Comparison of ENCODE assay signal across 1 cellular context in the genomic region with DNA sequence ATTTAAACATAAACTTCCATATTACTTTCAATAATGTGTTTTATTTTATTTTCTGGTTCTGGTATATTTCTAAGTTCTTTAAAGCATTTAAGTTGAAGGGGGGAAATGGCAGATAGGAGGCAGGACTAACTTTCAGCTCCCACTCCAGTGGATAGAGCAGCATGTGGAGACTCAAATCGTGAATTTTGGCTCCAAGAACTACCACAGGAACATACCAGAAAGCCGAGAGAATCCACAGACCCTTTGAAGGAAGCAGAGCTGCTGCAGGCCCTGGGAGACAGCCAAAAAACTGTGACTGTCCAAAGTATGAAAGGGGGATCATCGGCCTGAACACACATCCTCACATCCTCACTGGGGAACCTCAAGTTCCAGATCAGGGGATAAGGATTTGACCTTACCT.
TF ChIP-seq lines count a peak whose summit lies in the region.

No MANE protein-coding gene starts in this region.

TF ChIP-seq in GM23338, 12 proteins besides CTCF, POLR2A, EP300 and RAD21 (continued from another document):
- TF ChIP-seq, protein P1, sequence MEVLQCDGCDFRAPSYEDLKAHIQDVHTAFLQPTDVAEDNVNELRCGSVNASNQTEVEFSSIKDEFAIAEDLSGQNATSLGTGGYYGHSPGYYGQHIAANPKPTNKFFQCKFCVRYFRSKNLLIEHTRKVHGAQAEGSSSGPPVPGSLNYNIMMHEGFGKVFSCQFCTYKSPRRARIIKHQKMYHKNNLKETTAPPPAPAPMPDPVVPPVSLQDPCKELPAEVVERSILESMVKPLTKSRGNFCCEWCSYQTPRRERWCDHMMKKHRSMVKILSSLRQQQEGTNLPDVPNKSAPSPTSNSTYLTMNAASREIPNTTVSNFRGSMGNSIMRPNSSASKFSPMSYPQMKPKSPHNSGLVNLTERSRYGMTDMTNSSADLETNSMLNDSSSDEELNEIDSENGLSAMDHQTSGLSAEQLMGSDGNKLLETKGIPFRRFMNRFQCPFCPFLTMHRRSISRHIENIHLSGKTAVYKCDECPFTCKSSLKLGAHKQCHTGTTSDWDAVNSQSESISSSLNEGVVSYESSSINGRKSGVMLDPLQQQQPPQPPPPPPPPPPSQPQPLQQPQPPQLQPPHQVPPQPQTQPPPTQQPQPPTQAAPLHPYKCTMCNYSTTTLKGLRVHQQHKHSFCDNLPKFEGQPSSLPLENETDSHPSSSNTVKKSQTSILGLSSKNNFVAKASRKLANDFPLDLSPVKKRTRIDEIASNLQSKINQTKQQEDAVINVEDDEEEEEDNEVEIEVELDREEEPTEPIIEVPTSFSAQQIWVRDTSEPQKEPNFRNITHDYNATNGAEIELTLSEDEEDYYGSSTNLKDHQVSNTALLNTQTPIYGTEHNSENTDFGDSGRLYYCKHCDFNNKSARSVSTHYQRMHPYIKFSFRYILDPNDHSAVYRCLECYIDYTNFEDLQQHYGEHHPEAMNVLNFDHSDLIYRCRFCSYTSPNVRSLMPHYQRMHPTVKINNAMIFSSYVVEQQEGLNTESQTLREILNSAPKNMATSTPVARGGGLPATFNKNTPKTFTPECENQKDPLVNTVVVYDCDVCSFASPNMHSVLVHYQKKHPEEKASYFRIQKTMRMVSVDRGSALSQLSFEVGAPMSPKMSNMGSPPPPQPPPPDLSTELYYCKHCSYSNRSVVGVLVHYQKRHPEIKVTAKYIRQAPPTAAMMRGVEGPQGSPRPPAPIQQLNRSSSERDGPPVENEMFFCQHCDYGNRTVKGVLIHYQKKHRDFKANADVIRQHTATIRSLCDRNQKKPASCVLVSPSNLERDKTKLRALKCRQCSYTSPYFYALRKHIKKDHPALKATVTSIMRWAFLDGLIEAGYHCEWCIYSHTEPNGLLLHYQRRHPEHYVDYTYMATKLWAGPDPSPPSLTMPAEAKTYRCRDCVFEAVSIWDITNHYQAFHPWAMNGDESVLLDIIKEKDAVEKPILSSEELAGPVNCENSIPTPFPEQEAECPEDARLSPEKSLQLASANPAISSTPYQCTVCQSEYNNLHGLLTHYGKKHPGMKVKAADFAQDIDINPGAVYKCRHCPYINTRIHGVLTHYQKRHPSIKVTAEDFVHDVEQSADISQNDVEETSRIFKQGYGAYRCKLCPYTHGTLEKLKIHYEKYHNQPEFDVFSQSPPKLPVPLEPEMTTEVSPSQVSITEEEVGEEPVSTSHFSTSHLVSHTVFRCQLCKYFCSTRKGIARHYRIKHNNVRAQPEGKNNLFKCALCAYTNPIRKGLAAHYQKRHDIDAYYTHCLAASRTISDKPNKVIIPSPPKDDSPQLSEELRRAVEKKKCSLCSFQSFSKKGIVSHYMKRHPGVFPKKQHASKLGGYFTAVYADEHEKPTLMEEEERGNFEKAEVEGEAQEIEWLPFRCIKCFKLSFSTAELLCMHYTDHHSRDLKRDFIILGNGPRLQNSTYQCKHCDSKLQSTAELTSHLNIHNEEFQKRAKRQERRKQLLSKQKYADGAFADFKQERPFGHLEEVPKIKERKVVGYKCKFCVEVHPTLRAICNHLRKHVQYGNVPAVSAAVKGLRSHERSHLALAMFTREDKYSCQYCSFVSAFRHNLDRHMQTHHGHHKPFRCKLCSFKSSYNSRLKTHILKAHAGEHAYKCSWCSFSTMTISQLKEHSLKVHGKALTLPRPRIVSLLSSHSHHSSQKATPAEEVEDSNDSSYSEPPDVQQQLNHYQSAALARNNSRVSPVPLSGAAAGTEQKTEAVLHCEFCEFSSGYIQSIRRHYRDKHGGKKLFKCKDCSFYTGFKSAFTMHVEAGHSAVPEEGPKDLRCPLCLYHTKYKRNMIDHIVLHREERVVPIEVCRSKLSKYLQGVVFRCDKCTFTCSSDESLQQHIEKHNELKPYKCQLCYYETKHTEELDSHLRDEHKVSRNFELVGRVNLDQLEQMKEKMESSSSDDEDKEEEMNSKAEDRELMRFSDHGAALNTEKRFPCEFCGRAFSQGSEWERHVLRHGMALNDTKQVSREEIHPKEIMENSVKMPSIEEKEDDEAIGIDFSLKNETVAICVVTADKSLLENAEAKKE (CRISPR knock-in tag; IDR thresholded peaks at IDR 0.05): no peak
- TF ChIP-seq ZNF331 (CRISPR knock-in tag; IDR thresholded peaks at IDR 0.05; ENCODE audit: low read depth): no peak
- TF ChIP-seq EZH2phosphoT487 (IDR thresholded peaks at IDR 0.05; ENCODE audit: unreplicated experiment): no peak
- TF ChIP-seq, protein P2, sequence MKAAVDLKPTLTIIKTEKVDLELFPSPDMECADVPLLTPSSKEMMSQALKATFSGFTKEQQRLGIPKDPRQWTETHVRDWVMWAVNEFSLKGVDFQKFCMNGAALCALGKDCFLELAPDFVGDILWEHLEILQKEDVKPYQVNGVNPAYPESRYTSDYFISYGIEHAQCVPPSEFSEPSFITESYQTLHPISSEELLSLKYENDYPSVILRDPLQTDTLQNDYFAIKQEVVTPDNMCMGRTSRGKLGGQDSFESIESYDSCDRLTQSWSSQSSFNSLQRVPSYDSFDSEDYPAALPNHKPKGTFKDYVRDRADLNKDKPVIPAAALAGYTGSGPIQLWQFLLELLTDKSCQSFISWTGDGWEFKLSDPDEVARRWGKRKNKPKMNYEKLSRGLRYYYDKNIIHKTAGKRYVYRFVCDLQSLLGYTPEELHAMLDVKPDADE (IDR thresholded peaks at IDR 0.05): no peak
- TF ChIP-seq, protein P3, sequence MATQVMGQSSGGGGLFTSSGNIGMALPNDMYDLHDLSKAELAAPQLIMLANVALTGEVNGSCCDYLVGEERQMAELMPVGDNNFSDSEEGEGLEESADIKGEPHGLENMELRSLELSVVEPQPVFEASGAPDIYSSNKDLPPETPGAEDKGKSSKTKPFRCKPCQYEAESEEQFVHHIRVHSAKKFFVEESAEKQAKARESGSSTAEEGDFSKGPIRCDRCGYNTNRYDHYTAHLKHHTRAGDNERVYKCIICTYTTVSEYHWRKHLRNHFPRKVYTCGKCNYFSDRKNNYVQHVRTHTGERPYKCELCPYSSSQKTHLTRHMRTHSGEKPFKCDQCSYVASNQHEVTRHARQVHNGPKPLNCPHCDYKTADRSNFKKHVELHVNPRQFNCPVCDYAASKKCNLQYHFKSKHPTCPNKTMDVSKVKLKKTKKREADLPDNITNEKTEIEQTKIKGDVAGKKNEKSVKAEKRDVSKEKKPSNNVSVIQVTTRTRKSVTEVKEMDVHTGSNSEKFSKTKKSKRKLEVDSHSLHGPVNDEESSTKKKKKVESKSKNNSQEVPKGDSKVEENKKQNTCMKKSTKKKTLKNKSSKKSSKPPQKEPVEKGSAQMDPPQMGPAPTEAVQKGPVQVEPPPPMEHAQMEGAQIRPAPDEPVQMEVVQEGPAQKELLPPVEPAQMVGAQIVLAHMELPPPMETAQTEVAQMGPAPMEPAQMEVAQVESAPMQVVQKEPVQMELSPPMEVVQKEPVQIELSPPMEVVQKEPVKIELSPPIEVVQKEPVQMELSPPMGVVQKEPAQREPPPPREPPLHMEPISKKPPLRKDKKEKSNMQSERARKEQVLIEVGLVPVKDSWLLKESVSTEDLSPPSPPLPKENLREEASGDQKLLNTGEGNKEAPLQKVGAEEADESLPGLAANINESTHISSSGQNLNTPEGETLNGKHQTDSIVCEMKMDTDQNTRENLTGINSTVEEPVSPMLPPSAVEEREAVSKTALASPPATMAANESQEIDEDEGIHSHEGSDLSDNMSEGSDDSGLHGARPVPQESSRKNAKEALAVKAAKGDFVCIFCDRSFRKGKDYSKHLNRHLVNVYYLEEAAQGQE (IDR thresholded peaks at IDR 0.05; ENCODE audit: unreplicated experiment): no peak
- TF ChIP-seq CREB1 (CRISPR knock-in tag; IDR thresholded peaks at IDR 0.05; ENCODE audit: low read depth): no peak
- no peak for TF ChIP-seq ZNF114 (CRISPR knock-in tag; IDR thresholded peaks at IDR 0.05)
- TF ChIP-seq NANOG (IDR thresholded peaks at IDR 0.05; ENCODE audit: borderline replicate concordance): no peak
- TF ChIP-seq STAT1 (IDR thresholded peaks at IDR 0.05; ENCODE audit: unreplicated experiment): no peak
